ENCODE assay signal across 8 cellular contexts in the genomic region with DNA sequence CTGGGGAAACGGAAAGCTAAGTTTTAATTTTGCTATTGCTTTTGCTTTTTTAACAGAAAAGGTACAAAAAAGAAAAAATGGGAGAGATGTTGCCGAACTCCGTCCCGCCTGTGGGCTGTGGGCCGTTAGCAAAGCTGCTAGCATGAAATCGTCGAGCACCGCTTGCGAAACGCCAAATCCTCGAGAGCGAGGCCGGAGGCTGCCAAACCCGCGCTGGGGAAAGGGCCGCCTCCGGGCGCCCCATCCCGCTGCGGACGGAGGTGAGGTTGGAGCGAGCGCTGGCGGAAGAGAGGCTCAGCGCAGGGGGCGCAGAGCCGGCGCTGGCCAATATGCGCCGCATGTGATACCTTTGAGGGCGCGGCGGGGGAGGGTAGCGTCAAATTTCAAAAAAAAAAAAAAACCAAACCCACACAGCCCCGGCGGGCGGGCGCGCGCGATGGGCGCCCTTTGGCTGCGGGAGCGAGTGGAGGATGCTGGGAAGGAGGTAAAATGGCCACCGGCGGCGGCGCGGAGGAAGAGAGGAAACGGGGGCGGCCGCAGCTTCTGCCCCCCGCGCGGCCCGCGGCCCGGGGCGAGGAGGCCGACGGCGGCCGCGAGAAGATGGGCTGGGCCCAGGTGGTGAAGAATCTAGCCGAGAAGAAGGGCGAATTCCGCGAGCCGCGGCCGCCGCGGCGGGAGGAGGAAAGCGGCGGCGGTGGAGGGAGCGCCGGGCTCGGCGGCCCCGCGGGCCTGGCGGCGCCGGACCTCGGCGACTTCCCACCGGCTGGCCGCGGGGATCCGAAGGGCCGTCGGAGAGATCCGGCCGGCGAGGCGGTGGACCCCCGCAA. TPM values are rescaled to one million over a fixed set of nuclear protein-coding genes. Genes with fewer than 3 reads are reported as not detected.
DNase-seq lines count a peak whose midpoint lies in the region; ATAC-seq, FAIRE-seq and TF ChIP-seq lines count a peak whose summit lies in the region.

A gene with protein sequence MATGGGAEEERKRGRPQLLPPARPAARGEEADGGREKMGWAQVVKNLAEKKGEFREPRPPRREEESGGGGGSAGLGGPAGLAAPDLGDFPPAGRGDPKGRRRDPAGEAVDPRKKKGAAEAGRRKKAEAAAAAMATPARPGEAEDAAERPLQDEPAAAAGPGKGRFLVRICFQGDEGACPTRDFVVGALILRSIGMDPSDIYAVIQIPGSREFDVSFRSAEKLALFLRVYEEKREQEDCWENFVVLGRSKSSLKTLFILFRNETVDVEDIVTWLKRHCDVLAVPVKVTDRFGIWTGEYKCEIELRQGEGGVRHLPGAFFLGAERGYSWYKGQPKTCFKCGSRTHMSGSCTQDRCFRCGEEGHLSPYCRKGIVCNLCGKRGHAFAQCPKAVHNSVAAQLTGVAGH (plus strand): TSS at position 473 of the 827 bp plus-strand sequence. CDS start 17 bp downstream, at position 490.

- CTCF ChIA-PET in AG04450 (lab: Charles Lee) = interaction anchor here (1.0 kb wide), 1 partner anchor 33 kb away, joined by 4 read pairs; no protein-coding TSS in a partner anchor

- peak; percentile 81 for ATAC-seq in GM18867 (IDR thresholded peaks at IDR 0.05; ENCODE audit: unreplicated experiment)
- peak; percentile 59 for ATAC-seq in HG03103 (IDR thresholded peaks at IDR 0.05; ENCODE audit: low read depth, unreplicated experiment)

- POLR2A ChIA-PET in AG04450 (lab: Yijun Ruan, JAX) = interaction anchor here (0.7 to 1.5 kb wide), 10 partner anchors 11 to 127 kb away, joined by 3 to 8 read pairs (median 4); a partner anchor contains a TSS

- H3K9ac ChIP-seq in iPS-20b (ENCODE audit: low read depth, low read length) = peak within 1 kb of the TSS; percentile 96

- no peaks in the 10 kb centered on the region for H3K27me3 ChIP-seq in AG04450 (ENCODE audit: control insufficient read depth, insufficient read depth, low read length)
- H3K27me3 ChIP-seq in iPS-20b (ENCODE audit: insufficient read depth, low read length) = peaks cover 38% of the 10 kb centered on the region
- H3K27me3 ChIP-seq in small intestine (ENCODE audit: control insufficient read depth in 2 of 2, insufficient read depth in 2 of 2, low read length in 2 of 2) = no peaks in the 10 kb centered on the region

- peak within 1 kb of the TSS; percentile 99 for H3K4me3 ChIP-seq in AG04450 (ENCODE audit: low read depth, low read length)
- H3K4me3 ChIP-seq in iPS-20b (ENCODE audit: low read length) = peak within 1 kb of the TSS; percentile 95
- peak within 1 kb of the TSS; percentile 88 to 93 for H3K4me3 ChIP-seq in small intestine (ENCODE audit: low read depth in 1 of 2, low read length in 2 of 2)

- peak; percentile 5; the same call in 1 of the 2 replicates for TF ChIP-seq CTCF in AG04450 (IDR thresholded peaks at IDR 0.05; ENCODE audit: low read depth, low read length)
- TF ChIP-seq CTCF in VCaP (conservative IDR thresholded peaks at IDR 0.05) = peak; percentile 29; the same call in 1 of the 2 replicates

- DNase-seq in AG04450 (ENCODE audit: low read depth, low spot score) = peak; percentile 93
- DNase-seq in NCI-H2171 (lab: John Stamatoyannopoulos, UW) = peak; percentile 98
- peak; percentile 82 to 96 for DNase-seq in T47D (ENCODE audit: low read depth in 1 of 2, low spot score in 1 of 2)
- DNase-seq in small intestine = peak; percentile 78

- H3K4me1 ChIP-seq in iPS-20b (ENCODE audit: insufficient read depth, low read length) = peaks cover 25% of the 10 kb centered on the region; the same call in 1 of the 2 replicates
- peaks cover 4 to 18% of the 10 kb centered on the region in 2 donors for H3K4me1 ChIP-seq in small intestine (ENCODE audit: control insufficient read depth in 2 of 2, insufficient read depth in 1 of 2, low read depth in 1 of 2, low read length in 1 of 2)

- H3K9me3 ChIP-seq in AG04450 (ENCODE audit: control insufficient read depth, insufficient read depth, low read length) = peaks cover 5% of the 10 kb centered on the region; the same call in 1 of the 2 replicates
- no peaks in the 10 kb centered on the region for H3K9me3 ChIP-seq in iPS-20b (ENCODE audit: insufficient read depth, low read depth, low read length)
- no peaks in the 10 kb centered on the region for H3K9me3 ChIP-seq in small intestine (ENCODE audit: control insufficient read depth, low read depth)

- no peak for FAIRE-seq in small intestine (lab: Jason Lieb, UNC)

- in situ Hi-C loops in T47D (cut with HindIII; ENCODE audit: low pct_unique_long_range_greater_than_20kb, low sequenced_read_pairs) = no loop called here

- H3K27ac ChIP-seq in AG04450 (ENCODE audit: low read depth, low read length) (peak within 1 kb of the TSS; percentile 81), VCaP (peak within 1 kb of the TSS; percentile 100), iPS-20b (ENCODE audit: low read length) (peak within 1 kb of the TSS; percentile 74), small intestine (ENCODE audit: low read depth in 1 of 2, low read length in 1 of 2) (peak within 1 kb of the TSS; percentile 96 to 99)

- 0 to 1% (median 0%) methylated on average over 63 to 99 of the region's 99 CpGs for WGBS in small intestine, 3 donors

- peaks cover 3% of the 10 kb centered on the region; the same call in 1 of the 2 replicates for H3K36me3 ChIP-seq in iPS-20b (ENCODE audit: insufficient read depth, low read depth, low read length)
- no peaks in the 10 kb centered on the region for H3K36me3 ChIP-seq in small intestine (ENCODE audit: control insufficient read depth in 2 of 2, insufficient read depth in 2 of 2, low read length in 2 of 2)

RNA-seq across cellular contexts. Expression of the gene that starts here (rescaled TPM):
- polyA plus RNA-seq in AG04450 (2011; rRNA removed) = 14.0 and 15.4 TPM in 2 replicates
- polyA minus RNA-seq in AG04450 (2011; rRNA and poly(A)+ RNA removed) = 13.2 and 14.7 TPM in 2 replicates
- 10 to 100 TPM in 2 of 3 donors, 1 to 10 TPM in 1; 8.9 to 12.4 (median 12.3) TPM for polyA plus RNA-seq in small intestine

Comparison
In these comparisons a context has a peak if more than half of its experiments do, and no peak if none do; other contexts are left out.
1. Peak in every context shown above with its lines: DNase-seq, ATAC-seq, H3K4me3 ChIP-seq and H3K27ac ChIP-seq.